21 cellular contexts compared by ENCODE assay signal in the genomic region with DNA sequence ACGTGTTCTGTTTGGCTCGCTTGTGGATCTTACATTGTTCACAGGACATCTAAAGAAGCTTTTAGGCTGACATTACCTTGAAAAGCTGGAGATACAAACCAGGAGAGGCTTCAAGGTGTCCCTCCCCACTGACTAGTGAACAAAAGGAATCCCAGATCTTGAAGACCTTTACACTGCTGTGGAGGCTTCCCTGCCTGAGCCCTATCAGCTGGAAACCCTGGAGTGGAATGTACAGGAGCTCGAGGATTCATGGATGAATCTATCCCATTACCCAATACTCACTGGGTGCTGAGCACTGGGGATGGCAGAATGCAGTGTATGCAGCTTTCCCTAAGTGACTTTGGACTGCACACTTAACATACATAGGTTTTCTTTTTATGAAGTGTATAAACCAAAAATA.
A peak's percentile ranks its signal among the peaks of the same experiment; 100 is the strongest.
DNase-seq lines count a peak whose midpoint lies in the region; ATAC-seq and TF ChIP-seq lines count a peak whose summit lies in the region.
"Had no signal": no experiment of that assay in that cellular context is flagged by ENCODE, and none has a peak within 500 bp of the region (broad histone marks: within the 10 kb centered on the region; RNA-seq: fewer than 3 reads in every experiment).

No MANE protein-coding gene starts in this region.

- no peak overlapping the region for H3K27ac ChIP-seq in mesendoderm (ENCODE audit: low read depth, low read length)
- H3K27ac ChIP-seq: esophagus squamous epithelium, left lung, parathyroid adenoma, upper lobe of right lung had no signal

- peak overlapping the region; percentile 45 for H3K18ac ChIP-seq in mesendoderm (ENCODE audit: low read length)

- peak overlapping the region; percentile 16 for H3K9ac ChIP-seq in mesendoderm (ENCODE audit: low read length)
- H3K9ac ChIP-seq: parathyroid adenoma had no signal

- H2BK120ac ChIP-seq in mesendoderm (ENCODE audit: low read depth, low read length): no peak overlapping the region

- H3K36me3 ChIP-seq in mesendoderm (ENCODE audit: control insufficient read depth, insufficient read depth, low read length): no peaks in the 10 kb centered on the region
- H3K36me3 ChIP-seq: esophagus squamous epithelium, left lung, upper lobe of right lung had no signal

- H3K4me3 ChIP-seq in epithelial cell of esophagus (ENCODE audit: low read length): no peak overlapping the region
- H3K4me3 ChIP-seq in mesendoderm (ENCODE audit: low read length): no peak overlapping the region
- H3K4me3 ChIP-seq: esophagus squamous epithelium, left lung, upper lobe of right lung had no signal

- H3K23ac ChIP-seq in mesendoderm (ENCODE audit: low read length): no peak overlapping the region

- no peak overlapping the region for H2BK15ac ChIP-seq in mesendoderm (replicated peaks; ENCODE audit: low read depth)

- TF ChIP-seq CTCF in epithelial cell of esophagus (IDR thresholded peaks at IDR 0.05; ENCODE audit: insufficient read depth, low read depth, low read length, missing control alignments): no peak

- ATAC-seq in activated CD8-positive, alpha-beta T cell treated with anti-CD3 and anti-CD28 coated beads, Interleukin-2, amount 10 ng/mL, durations not matched to agents 7 days and 5 days: no peak
- ATAC-seq in esophagus mucosa (no peak), sciatic nerve (no peak)
- ATAC-seq: activated T-cell treated with anti-CD3 and anti-CD28 coated beads, Interleukin-2, amount 50 U/mL, for 72 hours; left lung; natural killer cell; Right ventricle myocardium inferior; upper lobe of right lung had no signal

- H3K27ac Mint-ChIP-seq in activated CD8-positive, alpha-beta T cell treated with anti-CD3 and anti-CD28 coated beads, Interleukin-2, amount 10 ng/mL, durations not matched to agents 7 days and 5 days: no peak overlapping the region
- H3K27ac Mint-ChIP-seq: activated naive CD8-positive, alpha-beta T cell; activated T-cell treated with anti-CD3 and anti-CD28 coated beads, Interleukin-2, amount 50 U/mL, for 72 hours; natural killer cell had no signal

- H3K79me2 ChIP-seq in mesendoderm (ENCODE audit: control insufficient read depth, insufficient read depth, low read length): no peaks in the 10 kb centered on the region
- H3K79me2 ChIP-seq: parathyroid adenoma had no signal

- H3K4me3 Mint-ChIP-seq in activated CD8-positive, alpha-beta T cell treated with anti-CD3 and anti-CD28 coated beads, Interleukin-2, amount 10 ng/mL, durations not matched to agents 7 days and 5 days: no peak overlapping the region
- H3K4me3 Mint-ChIP-seq: activated naive CD8-positive, alpha-beta T cell; activated T-cell treated with anti-CD3 and anti-CD28 coated beads, Interleukin-2, amount 50 U/mL, for 72 hours; natural killer cell had no signal

- no peaks in the 10 kb centered on the region for H3K9me3 Mint-ChIP-seq in activated CD8-positive, alpha-beta T cell treated with anti-CD3 and anti-CD28 coated beads, Interleukin-2, amount 10 ng/mL, durations not matched to agents 7 days and 5 days (ENCODE audit: insufficient read depth)
- H3K9me3 Mint-ChIP-seq: activated T-cell treated with anti-CD3 and anti-CD28 coated beads, Interleukin-2, amount 50 U/mL, for 72 hours; natural killer cell had no signal

- H4K8ac ChIP-seq in mesendoderm (ENCODE audit: low read depth, low read length): no peak overlapping the region

- CTCF ChIA-PET in activated CD8-positive, alpha-beta T cell treated with anti-CD3 and anti-CD28 coated beads, Interleukin-2, amount 10 ng/mL, durations not matched to agents 7 days and 5 days (lab: Charles Lee): interaction anchor here (0.7 kb wide), 1 partner anchor 91 kb away, joined by 4 read pairs; no protein-coding TSS in a partner anchor

- no peak overlapping the region for H3K4ac ChIP-seq in mesendoderm (ENCODE audit: low read depth, low read length)

- no peaks in the 10 kb centered on the region for H3K27me3 ChIP-seq in mesendoderm (ENCODE audit: insufficient read depth, low read length, poor library complexity)
- H3K27me3 ChIP-seq: left lung, upper lobe of right lung had no signal

- H3K4me1 Mint-ChIP-seq in activated CD8-positive, alpha-beta T cell treated with anti-CD3 and anti-CD28 coated beads, Interleukin-2, amount 10 ng/mL, durations not matched to agents 7 days and 5 days (ENCODE audit: low read depth): no peaks in the 10 kb centered on the region
- H3K4me1 Mint-ChIP-seq: natural killer cell had no signal

- intact Hi-C loops in sciatic nerve (cut with DNase I): no loop called here

- H3K4me2 ChIP-seq in mesendoderm (ENCODE audit: low read length): no peak overlapping the region

- H3K56ac ChIP-seq in mesendoderm (ENCODE audit: low read length): peak overlapping the region; percentile 70

- DNase-seq in NCI-H82 (lab: John Stamatoyannopoulos, UW): peak; percentile 58
- DNase-seq in NCI-H82 treated with DMSO at 0.1 percent for 48 hours (lab: John Stamatoyannopoulos, UW; ENCODE audit: unreplicated experiment): no peak
- peak; percentile 43 for DNase-seq in NCI-H226
- peak; percentile 40 for DNase-seq in epithelial cell of esophagus (ENCODE audit: low read depth)
- DNase-seq in mesendoderm: peak; percentile 77
- no peak for DNase-seq in activated CD8-positive, alpha-beta T cell treated with anti-CD3 and anti-CD28 coated beads, Interleukin-2, amount 10 ng/mL, durations not matched to agents 7 days and 5 days
- no peak for DNase-seq in sciatic nerve (ENCODE audit: low spot score)
- DNase-seq: 8988T; activated T-cell treated with anti-CD3 and anti-CD28 coated beads, Interleukin-2, amount 50 U/mL, for 72 hours; DND-41; effector memory CD4-positive, alpha-beta T cell; esophagus squamous epithelium; left lung; natural killer cell; NCI-H1436 treated with DMSO at 0.1 percent for 48 hours; NCI-H526; upper lobe of right lung had no signal

- H3K4me1 ChIP-seq in mesendoderm (ENCODE audit: control insufficient read depth, low read depth, low read length): no peaks in the 10 kb centered on the region
- H3K4me1 ChIP-seq: esophagus squamous epithelium, left lung, parathyroid adenoma, upper lobe of right lung had no signal

- no CpG with 5 or more reads among the region's 3 CpGs for WGBS in mesendoderm (ENCODE audit: extremely low coverage, insufficient coverage, low lambda C conversion rate)

- POLR2A ChIA-PET in activated CD8-positive, alpha-beta T cell treated with anti-CD3 and anti-CD28 coated beads, Interleukin-2, amount 10 ng/mL, durations not matched to agents 7 days and 5 days (lab: Charles Lee): no interaction called here

- no peak overlapping the region for H2AK5ac ChIP-seq in mesendoderm (ENCODE audit: low read length)

- H2BK5ac ChIP-seq in mesendoderm (ENCODE audit: low read length): no peak overlapping the region

- peaks cover 2% of the 10 kb centered on the region for H3K27me3 Mint-ChIP-seq in activated CD8-positive, alpha-beta T cell treated with anti-CD3 and anti-CD28 coated beads, Interleukin-2, amount 10 ng/mL, durations not matched to agents 7 days and 5 days (ENCODE audit: low read depth)

- no peak overlapping the region for H4K5ac ChIP-seq in mesendoderm (ENCODE audit: low read length)

- H3K36me3 Mint-ChIP-seq in activated CD8-positive, alpha-beta T cell treated with anti-CD3 and anti-CD28 coated beads, Interleukin-2, amount 10 ng/mL, durations not matched to agents 7 days and 5 days (ENCODE audit: low read depth): no peaks in the 10 kb centered on the region
- H3K36me3 Mint-ChIP-seq: activated naive CD8-positive, alpha-beta T cell; natural killer cell had no signal

- H3K79me1 ChIP-seq in mesendoderm (ENCODE audit: low read length): no peaks in the 10 kb centered on the region

Comparison
In these comparisons a context has a peak if more than half of its experiments do, and no peak if none do; other contexts are left out.
1. DNase-seq: peak in NCI-H82 (single experiment), NCI-H226 (single experiment), epithelial cell of esophagus (single experiment) and mesendoderm (single experiment); none in NCI-H82 treated with DMSO at 0.1 percent for 48 hours (single experiment), activated CD8-positive, alpha-beta T cell treated with anti-CD3 and anti-CD28 coated beads, Interleukin-2, amount 10 ng/mL, durations not matched to agents 7 days and 5 days (single experiment) and sciatic nerve (single experiment).